Comparison of ENCODE assay signal across 24 cellular contexts in the genomic region with DNA sequence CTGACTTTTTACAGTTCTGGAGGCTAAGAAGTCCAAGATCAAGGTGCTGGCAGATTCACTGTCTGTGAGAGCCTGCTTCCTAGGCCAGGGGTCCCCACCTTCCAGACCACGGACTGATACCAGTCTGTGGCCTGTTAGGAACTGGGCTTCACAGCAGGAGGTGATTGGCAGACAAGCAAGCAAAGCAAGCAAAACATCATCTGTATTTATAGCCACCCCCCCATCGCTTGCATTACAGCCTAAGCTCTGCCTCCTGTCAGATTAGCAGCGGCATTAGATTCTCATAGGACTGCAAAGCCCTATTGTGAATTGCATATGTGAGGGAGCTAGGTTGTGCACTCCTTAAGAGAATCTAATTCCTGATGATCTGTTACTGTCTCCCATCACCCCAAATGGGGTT.
A peak's percentile ranks its signal among the peaks of the same experiment; 100 is the strongest.
DNase-seq lines count a peak whose midpoint lies in the region; ATAC-seq, FAIRE-seq and TF ChIP-seq lines count a peak whose summit lies in the region.
"Had no signal": no experiment of that assay in that cellular context is flagged by ENCODE, and none has a peak within 500 bp of the region (broad histone marks: within the 10 kb centered on the region; RNA-seq: fewer than 3 reads in every experiment).

No MANE protein-coding gene starts in this region.

- no peak overlapping the region for H2BK120ac ChIP-seq in mesenchymal stem cell (ENCODE audit: low read depth, low read length)

- H3K4ac ChIP-seq in mesenchymal stem cell (ENCODE audit: low read depth in 1 of 2, low read length in 2 of 2) = no peak overlapping the region

- intact Hi-C loops in PC-3 (cut with micrococcal nuclease) = no loop called here

- no peak overlapping the region for H2BK12ac ChIP-seq in mesenchymal stem cell (ENCODE audit: low read length in 2 of 2)

- H3F3A ChIP-seq in PC-3 (ENCODE audit: low read length, unreplicated experiment) (no peaks in the 10 kb centered on the region), smooth muscle cell (ENCODE audit: low read depth) (peaks cover 21% of the 10 kb centered on the region)

- no peaks in the 10 kb centered on the region for H3K79me1 ChIP-seq in mesenchymal stem cell (replicated peaks; ENCODE audit: low read length, poor library complexity, severe bottlenecking)

- H4K91ac ChIP-seq in mesenchymal stem cell (ENCODE audit: low read length) = no peak overlapping the region

- no peak overlapping the region for H2BK15ac ChIP-seq in mesenchymal stem cell (ENCODE audit: low read depth, poor library complexity, severe bottlenecking)

- H3K27me3 ChIP-seq in PC-3 (ENCODE audit: low read length) (no peaks in the 10 kb centered on the region), mesenchymal stem cell (ENCODE audit: control insufficient read depth in 1 of 2, insufficient read depth in 1 of 2, low read length in 2 of 2) (peaks cover 0 to 4% of the 10 kb centered on the region in 2 experiments), smooth muscle cell (ENCODE audit: low read depth) (no peaks in the 10 kb centered on the region)

- no peaks in the 10 kb centered on the region for H3K9me2 ChIP-seq in PC-3 (replicated peaks; ENCODE audit: low read length)

- H4K8ac ChIP-seq in mesenchymal stem cell (ENCODE audit: low read length) = no peak overlapping the region

- FAIRE-seq in D721Med (lab: Jason Lieb, UNC) = peak; percentile 38
- FAIRE-seq: GM18507, HepG2 had no signal

- no peak for ATAC-seq in PC-3
- ATAC-seq: HCT116, HepG2, Panc1 had no signal

- 88% methylated on average over 2 of the region's 3 CpGs for WGBS in mesenchymal stem cell
- 73% methylated on average over 3 of the region's 3 CpGs for WGBS in smooth muscle cell (ENCODE audit: low lambda C conversion rate)

- H3K18ac ChIP-seq in mesenchymal stem cell (ENCODE audit: low read depth in 1 of 2, low read length in 2 of 2) = no peak overlapping the region

- POLR2A ChIA-PET in PC-3 (lab: Charles Lee; ENCODE audit: unreplicated experiment) = no interaction called here

- H3K27ac ChIP-seq in PC-3 (ENCODE audit: low read length) = no peak overlapping the region
- no peak overlapping the region for H3K27ac ChIP-seq in mesenchymal stem cell (ENCODE audit: low read length, poor library complexity, severe bottlenecking)
- peak overlapping the region; percentile 92 for H3K27ac ChIP-seq in smooth muscle cell (ENCODE audit: low read depth)
- H3K27ac ChIP-seq: RWPE1 had no signal

- H3K4me3 ChIP-seq in PC-3 (ENCODE audit: low read length) (no peak overlapping the region), mesenchymal stem cell (ENCODE audit: insufficient read depth in 1 of 2, low read depth in 1 of 2, low read length in 2 of 2) (no peak overlapping the region), smooth muscle cell (no peak overlapping the region)

- H3K4me2 ChIP-seq in PC-3 (ENCODE audit: low read length) = peak overlapping the region; percentile 29
- no peak overlapping the region for H3K4me2 ChIP-seq in mesenchymal stem cell (ENCODE audit: low read length, poor library complexity, severe bottlenecking)
- H3K4me2 ChIP-seq in smooth muscle cell = peak overlapping the region; percentile 44

- H3K23ac ChIP-seq in mesenchymal stem cell (ENCODE audit: low read length in 2 of 2) = no peak overlapping the region

- H3K9me3 ChIP-seq in PC-3 (ENCODE audit: low read length) (no peaks in the 10 kb centered on the region), mesenchymal stem cell (ENCODE audit: control insufficient read depth, low read length) (no peaks in the 10 kb centered on the region), smooth muscle cell (replicated peaks; ENCODE audit: low read depth) (no peaks in the 10 kb centered on the region)

- no peaks in the 10 kb centered on the region for H4K20me1 ChIP-seq in PC-3 (ENCODE audit: low read length)
- H4K20me1 ChIP-seq in smooth muscle cell (ENCODE audit: low read depth) = no peaks in the 10 kb centered on the region

- H3K79me2 ChIP-seq in PC-3 (ENCODE audit: low read length) (no peaks in the 10 kb centered on the region), smooth muscle cell (ENCODE audit: low read depth) (no peaks in the 10 kb centered on the region)

- TF ChIP-seq CTCF in D721Med (IDR thresholded peaks at IDR 0.05; ENCODE audit: insufficient read depth, missing control alignments) = no peak
- no peak for TF ChIP-seq CTCF in PC-3 (conservative IDR thresholded peaks at IDR 0.05; ENCODE audit: low read depth, low read length)
- no peak for TF ChIP-seq CTCF in smooth muscle cell (IDR thresholded peaks at IDR 0.05; ENCODE audit: borderline replicate concordance, insufficient read depth, poor library complexity, severe bottlenecking)

- H2AK5ac ChIP-seq in mesenchymal stem cell (ENCODE audit: low read length, severe bottlenecking) = peak overlapping the region; percentile 8

- H3K4me1 ChIP-seq in PC-3 (ENCODE audit: insufficient read depth, low read length) (peaks cover 36% of the 10 kb centered on the region), mesenchymal stem cell (ENCODE audit: control insufficient read depth, insufficient read depth, low read depth, low read length) (peaks cover 9% of the 10 kb centered on the region), smooth muscle cell (ENCODE audit: low read depth) (peaks cover 29% of the 10 kb centered on the region)

- DNase-seq in D721Med (ENCODE audit: insufficient read length, low spot score) = no peak
- DNase-seq in PC-3 = no peak
- no peak for DNase-seq in mesenchymal stem cell
- DNase-seq in smooth muscle cell (lab: John Stamatoyannopoulos, UW; ENCODE audit: unreplicated experiment) = no peak
- no peak for DNase-seq in NCI-H2029 treated with DMSO at 0.1 percent for 48 hours (lab: John Stamatoyannopoulos, UW)
- DNase-seq in NCI-H2171 treated with DMSO at 0.1 percent for 48 hours (lab: John Stamatoyannopoulos, UW) = no peak
- DNase-seq in cerebellar cortex (ENCODE audit: low spot score) = no peak
- no peak for DNase-seq in NCI-H2081 (lab: John Stamatoyannopoulos, UW)
- DNase-seq: Calu3; CD8-positive, alpha-beta memory T cell; GOT3; Karpas-422; NCI-H1092; NCI-H1417 treated with DMSO at 0.1 percent for 48 hours; NCI-H1694 treated with DMSO at 0.1 percent for 48 hours; NCI-H524; NCI-H748 treated with DMSO at 0.1 percent for 48 hours; SHP77 treated with DMSO at 0.1 percent for 48 hours; T-helper 1 cell had no signal

- H2AFZ ChIP-seq in PC-3 (ENCODE audit: low read length) = no peak overlapping the region
- H2AFZ ChIP-seq in mesenchymal stem cell (ENCODE audit: low read depth, low read length) = no peak overlapping the region
- H2AFZ ChIP-seq in smooth muscle cell (ENCODE audit: low read depth) = no peak overlapping the region

- CTCF ChIA-PET in PC-3 (lab: Charles Lee) = no interaction called here

- no peak overlapping the region for H3K14ac ChIP-seq in mesenchymal stem cell (ENCODE audit: low read length in 2 of 2)

- H3K9ac ChIP-seq in PC-3 (ENCODE audit: low read length) (no peak overlapping the region), mesenchymal stem cell (ENCODE audit: low read length) (no peak overlapping the region), smooth muscle cell (ENCODE audit: low read depth) (peak overlapping the region; percentile 24)

- no TSS peak for BruUV-seq in PC-3 (replicated peaks; lab: Mats Ljungman, UMichigan)

- H2BK5ac ChIP-seq in mesenchymal stem cell (ENCODE audit: low read depth, low read length, poor library complexity, severe bottlenecking) = no peak overlapping the region

- H3K36me3 ChIP-seq in PC-3 (ENCODE audit: low read depth, low read length) (no peaks in the 10 kb centered on the region), mesenchymal stem cell (ENCODE audit: control insufficient read depth in 1 of 2, insufficient read depth in 2 of 2, low read depth in 1 of 2, low read length in 2 of 2) (no peaks in the 10 kb centered on the region), smooth muscle cell (ENCODE audit: low read depth) (no peaks in the 10 kb centered on the region)
